In the genomic region with DNA sequence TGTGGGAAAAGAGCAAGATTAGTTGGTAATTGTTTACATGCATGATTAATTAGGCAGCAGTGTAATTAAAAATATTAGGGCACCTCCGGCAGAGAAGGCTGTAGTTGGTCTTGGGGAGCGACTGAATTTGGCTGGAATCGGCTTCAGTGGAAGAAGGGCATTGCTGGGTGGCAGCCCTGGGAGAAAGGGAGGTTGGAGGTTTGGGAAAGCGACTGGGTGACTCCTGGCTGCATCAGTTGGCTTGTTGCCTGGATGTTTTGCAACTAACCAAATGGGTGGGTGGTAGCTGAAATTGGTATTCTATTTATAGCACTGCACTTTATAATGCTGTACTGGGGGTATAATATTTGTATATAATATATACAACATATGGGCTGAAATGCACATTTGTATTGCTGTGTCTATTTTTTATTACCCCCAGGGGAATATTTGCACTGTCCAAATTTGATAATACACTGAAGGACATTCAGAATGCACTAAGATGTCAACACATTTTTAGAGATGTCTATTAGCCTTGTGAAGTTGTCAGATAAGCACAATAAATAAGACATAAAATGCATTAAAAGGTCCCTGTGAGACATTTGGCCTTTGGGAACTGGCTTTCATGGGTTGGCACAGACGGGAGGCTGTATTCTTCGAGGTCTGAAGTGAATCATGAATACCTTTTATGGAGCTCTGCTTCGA, we compare ENCODE assay signal across 8 cellular contexts. TPM values are rescaled to one million over a fixed set of nuclear protein-coding genes. Genes with fewer than 3 reads are reported as not detected.
DNase-seq lines count a peak whose midpoint lies in the region; ATAC-seq, FAIRE-seq and TF ChIP-seq lines count a peak whose summit lies in the region.

No MANE protein-coding gene starts in this region.

- in situ Hi-C loops in K562 (cut with MboI), result no loop called here

- no peak for TF ChIP-seq EP300 in K562 (IDR thresholded peaks at IDR 0.05; ENCODE audit: low read length)

- H3K9me3 Mint-ChIP-seq in IgD-negative memory B cell, result no peaks in the 10 kb centered on the region
- H3K9me3 Mint-ChIP-seq in memory B cell, result no peaks in the 10 kb centered on the region

- H3K27me3 Mint-ChIP-seq in IgD-negative memory B cell, result no peaks in the 10 kb centered on the region
- no peaks in the 10 kb centered on the region for H3K27me3 Mint-ChIP-seq in memory B cell

- no peak for FAIRE-seq in K562 (lab: Jason Lieb, UNC)

- no peak for TF ChIP-seq POLR2A in K562 (conservative IDR thresholded peaks at IDR 0.05)

- WGBS in K562 (ENCODE audit: insufficient coverage, low coverage, missing lambda C conversion rate), result 58% methylated on average over 6 of the region's 7 CpGs

- no peaks in the 10 kb centered on the region for H3K9me1 ChIP-seq in K562 (ENCODE audit: control insufficient read depth, insufficient read depth, low read length)

- peak overlapping the region; percentile 60 to 83 (median 81) for H3K27ac Mint-ChIP-seq in IgD-negative memory B cell
- H3K27ac Mint-ChIP-seq in memory B cell, result no peak overlapping the region

- H3K27ac ChIP-seq in ACC112 (ENCODE audit: low read depth, low read length) (no peak overlapping the region), K562 (ENCODE audit: extremely low read depth, low read depth, low read length) (no peak overlapping the region)

- no peaks in the 10 kb centered on the region for H3K27me3 ChIP-seq in ACC112 (ENCODE audit: insufficient read depth, low read length)
- no peaks in the 10 kb centered on the region for H3K27me3 ChIP-seq in K562 (ENCODE audit: control insufficient read depth in 2 of 2, insufficient read depth in 2 of 2, low read length in 2 of 2)

- H3K4me1 ChIP-seq in ACC112 (ENCODE audit: control insufficient read depth, insufficient read depth, low read length, unreplicated experiment), result peaks cover 19% of the 10 kb centered on the region
- H3K4me1 ChIP-seq in K562 (replicated peaks in 1 of 2; ENCODE audit: control insufficient read depth in 2 of 2, insufficient read depth in 2 of 2, low read length in 2 of 2), result peaks cover 13 to 15% of the 10 kb centered on the region in 2 experiments; a peak in 4 of 5 replicates

- peak overlapping the region; percentile 85 to 93 (median 92) for H3K4me3 Mint-ChIP-seq in IgD-negative memory B cell
- peak overlapping the region; percentile 79 for H3K4me3 Mint-ChIP-seq in memory B cell

- no peak for ATAC-seq in K562
- ATAC-seq in memory B cell (ENCODE audit: low read depth), result no peak
- no peak for ATAC-seq in GM21576 (IDR thresholded peaks at IDR 0.05; ENCODE audit: unreplicated experiment)
- ATAC-seq in GM21619 (IDR thresholded peaks at IDR 0.05; ENCODE audit: unreplicated experiment), result no peak

- H3K36me3 Mint-ChIP-seq in IgD-negative memory B cell (peaks cover 3% of the 10 kb centered on the region), memory B cell (no peaks in the 10 kb centered on the region)

- H3K36me3 ChIP-seq in ACC112 (ENCODE audit: insufficient read depth, low read length), result no peaks in the 10 kb centered on the region
- H3K36me3 ChIP-seq in K562 (ENCODE audit: control insufficient read depth, insufficient read depth, low read length), result no peaks in the 10 kb centered on the region

- no TSS peak for BruUV-seq in K562 (replicated peaks; lab: Mats Ljungman, UMichigan)

- peak overlapping the region in 1 of 2 experiments; percentile 63; a peak in 1 of 4 replicates for H3K9ac ChIP-seq in K562 (ENCODE audit: insufficient read depth in 1 of 2, low read depth in 2 of 2, low read length in 2 of 2)

- 0 out of 2 replicates have a peak, but pooled peaks cover 2% of the 10 kb centered on the region for H3K9me3 ChIP-seq in K562 (replicated peaks; ENCODE audit: control insufficient read depth, insufficient read depth, low read depth, low read length)

- POLR2A ChIA-PET in K562 (lab: Yijun Ruan, JAX), result no interaction called here

- no peak for TF ChIP-seq CTCF in K562 (IDR thresholded peaks at IDR 0.05 in 2 of 3, conservative IDR thresholded peaks at IDR 0.05 in 1 of 3; ENCODE audit: insufficient read depth in 2 of 3, low read depth in 1 of 3, low read length in 3 of 3)

- H3K4me3 ChIP-seq in ACC112 (ENCODE audit: low read depth, low read length) (peak overlapping the region; percentile 78), K562 (peak overlapping the region; percentile 63; the same call in 1 of the 2 replicates)

- H3K4me1 Mint-ChIP-seq in IgD-negative memory B cell (peaks cover 14 to 18% (median 17%) of the 10 kb centered on the region in 3 donors), memory B cell (peaks cover 12% of the 10 kb centered on the region)

- TF ChIP-seq RAD21 in K562 (CRISPR knock-in tag; conservative IDR thresholded peaks at IDR 0.05 in 1 of 2, IDR thresholded peaks at IDR 0.05 in 1 of 2), result no peak

- DNase-seq in K562 (ENCODE audit: extremely low read depth in 1 of 4, low spot score in 3 of 4) (no peak), memory B cell (ENCODE audit: low spot score in 2 of 2) (no peak), NCI-H2107 treated with DMSO at 0.1 percent for 48 hours (lab: John Stamatoyannopoulos, UW; ENCODE audit: unreplicated experiment) (no peak), MV-4-11 (lab: John Stamatoyannopoulos, UW) (no peak)

- H3K79me2 ChIP-seq in ACC112 (ENCODE audit: control insufficient read depth, insufficient read depth, low read length, unreplicated experiment), result no peaks in the 10 kb centered on the region
- H3K79me2 ChIP-seq in K562 (ENCODE audit: control insufficient read depth, insufficient read depth, low read length), result peaks cover 5% of the 10 kb centered on the region; the same call in 2 of the 3 replicates

- H2AFZ ChIP-seq in ACC112 (ENCODE audit: low read length, unreplicated experiment), result no peak overlapping the region
- no peak overlapping the region for H2AFZ ChIP-seq in K562 (ENCODE audit: low read depth, low read length)

- CTCF ChIA-PET in K562 (lab: Yijun Ruan, JAX; ENCODE audit: low intra/inter-chr PET ratio), result no interaction called here

- no peaks in the 10 kb centered on the region for H4K20me1 ChIP-seq in K562 (replicated peaks; ENCODE audit: control insufficient read depth, insufficient read depth, low read length)

- peak overlapping the region; percentile 72; the same call in 1 of the 2 replicates for H3K4me2 ChIP-seq in K562 (ENCODE audit: insufficient read depth, low read length)

- intact Hi-C loops in K562 (cut with micrococcal nuclease), result loop anchor here (5.0 kb wide), 1 partner anchor 39 kb away; a partner anchor contains a TSS

TF ChIP-seq in K562, 482 proteins besides CTCF, POLR2A, EP300 and RAD21:
- TF ChIP-seq MYNN (IDR thresholded peaks at IDR 0.05) (no peak), MYNN (CRISPR knock-in tag; IDR thresholded peaks at IDR 0.05) (no peak), MEF2A (IDR thresholded peaks at IDR 0.05; ENCODE audit: control insufficient read depth, low read depth, low read length) (0 out of 2 replicates have a peak, but pooled peaks have one; percentile 42)
TF ChIP-seq in K562: peak in this region for 1.

RNA-seq across cellular contexts. Expression of a gene that starts 1.7 kb away (rescaled TPM):
- polyA plus RNA-seq in IgD-negative memory B cell, result 6.0 TPM
- total RNA-seq in K562 (2011; cell fraction: chromatin; rRNA removed; ENCODE audit: low replicate concordance), result 2.7 and 4.9 TPM in 2 replicates
- total RNA-seq in K562 (2011; cell fraction: nucleolus; rRNA removed), result 3.3 TPM in 2 replicates
- 4.6 and 6.6 TPM in 2 replicates for total RNA-seq in K562 (2011; cell fraction: nucleoplasm; rRNA removed)
- 2.2 and 3.1 TPM in 2 replicates for total RNA-seq in K562 (2014; rRNA removed)
- total RNA-seq in K562 (2014; rRNA removed; fragmentation: Illumina TruSeq; extraction: Trizol), result 4.8 and 5.1 TPM in 2 replicates
- 4.1 and 4.8 TPM in 2 replicates for total RNA-seq in K562 (2015; rRNA removed; fragmentation: Illumina TruSeq; extraction: Trizol)
- total RNA-seq in K562 (2021), result 3.5 TPM in 2 replicates
- polyA plus RNA-seq in K562 (2011; rRNA removed), result 1.6 and 2.8 TPM in 2 replicates
- polyA plus RNA-seq in K562 (2011; cell fraction: cytosol; rRNA removed), result 0.86 and 1.3 TPM in 2 replicates
- polyA plus RNA-seq in K562 (2011; cell fraction: nucleus; rRNA removed), result 1.5 and 1.6 TPM in 2 replicates
- polyA plus RNA-seq in K562 (2012), result 2.2 and 2.5 TPM in 2 replicates
- 3.0 and 3.6 TPM in 2 replicates for polyA plus RNA-seq in K562 (2014; fragmentation: Illumina TruSeq; extraction: Trizol)
- polyA plus RNA-seq in K562 (2014; fragmentation: Nextera tagmentation; extraction: Ambion mirVana), result 1 to 10 TPM; 1.1 to 1.5 TPM
- polyA plus RNA-seq in K562 (2014; rRNA removed), result 2.4 and 2.9 TPM in 2 replicates
- polyA minus RNA-seq in K562 (2011; rRNA and poly(A)+ RNA removed), result 4.0 and 4.3 TPM in 2 replicates
- polyA minus RNA-seq in K562 (2011; cell fraction: cytosol; rRNA and poly(A)+ RNA removed), result 1.6 and 1.9 TPM in 2 replicates
- polyA minus RNA-seq in K562 (2011; cell fraction: nucleus; rRNA and poly(A)+ RNA removed), result 1.5 and 2.6 TPM in 2 replicates

RNA-seq across cellular contexts. Expression of a gene that starts 39.8 kb away (rescaled TPM):
- 52.8 TPM for polyA plus RNA-seq in IgD-negative memory B cell
- total RNA-seq in K562 (2011; cell fraction: chromatin; rRNA removed; ENCODE audit: low replicate concordance), result 14.4 and 53.8 TPM in 2 replicates
- 8.6 and 8.7 TPM in 2 replicates for total RNA-seq in K562 (2011; cell fraction: nucleolus; rRNA removed)
- total RNA-seq in K562 (2011; cell fraction: nucleoplasm; rRNA removed), result 17.5 and 33.6 TPM in 2 replicates
- 60.8 and 64.7 TPM in 2 replicates for total RNA-seq in K562 (2014; rRNA removed)
- total RNA-seq in K562 (2014; rRNA removed; fragmentation: Illumina TruSeq; extraction: Trizol), result 100 and 105 TPM in 2 replicates
- total RNA-seq in K562 (2015; rRNA removed; fragmentation: Illumina TruSeq; extraction: Trizol), result 102 and 104 TPM in 2 replicates
- total RNA-seq in K562 (2021), result 103 and 107 TPM in 2 replicates
- polyA plus RNA-seq in K562 (2011; rRNA removed), result 35.9 and 61.4 TPM in 2 replicates
- 11.2 and 11.6 TPM in 2 replicates for polyA plus RNA-seq in K562 (2011; cell fraction: cytosol; rRNA removed)
- polyA plus RNA-seq in K562 (2011; cell fraction: nucleus; rRNA removed), result 16.8 and 20.0 TPM in 2 replicates
- 34.8 and 97.5 TPM in 2 replicates for polyA plus RNA-seq in K562 (2012)
- polyA plus RNA-seq in K562 (2014; fragmentation: Illumina TruSeq; extraction: Trizol), result 82.3 and 104 TPM in 2 replicates
- 10 to 100 TPM; 34.6 to 53.4 TPM for polyA plus RNA-seq in K562 (2014; fragmentation: Nextera tagmentation; extraction: Ambion mirVana)
- polyA plus RNA-seq in K562 (2014; rRNA removed), result 57.7 and 76.0 TPM in 2 replicates
- 65.6 and 75.7 TPM in 2 replicates for polyA minus RNA-seq in K562 (2011; rRNA and poly(A)+ RNA removed)
- polyA minus RNA-seq in K562 (2011; cell fraction: cytosol; rRNA and poly(A)+ RNA removed), result 25.3 and 36.4 TPM in 2 replicates
- 26.0 and 47.8 TPM in 2 replicates for polyA minus RNA-seq in K562 (2011; cell fraction: nucleus; rRNA and poly(A)+ RNA removed)
